ENCODE assay signal across 11 cellular contexts in genomic region chrX:119617511-119618164, GRCh38. TPM values are rescaled to one million over a fixed set of nuclear protein-coding genes. Genes with fewer than 3 reads are reported as not detected.
DNase-seq lines count a peak whose midpoint lies in the region; ATAC-seq and TF ChIP-seq lines count a peak whose summit lies in the region.
"Had no signal": no experiment of that assay in that cellular context is flagged by ENCODE, and none has a peak within 500 bp of the region (broad histone marks: within the 10 kb centered on the region; RNA-seq: fewer than 3 reads in every experiment).

No MANE protein-coding gene starts in this region.

- no peak overlapping the region for H3K4me3 Mint-ChIP-seq in CD4-positive, alpha-beta T cell
- H3K4me3 Mint-ChIP-seq: activated naive CD4-positive, alpha-beta T cell treated with anti-CD3 and anti-CD28 coated beads for 36 hours had no signal

- TF ChIP-seq CTCF in CD4-positive, alpha-beta T cell (IDR thresholded peaks at IDR 0.05): no peak

- H3K9me3 Mint-ChIP-seq in CD4-positive, alpha-beta T cell: no peaks in the 10 kb centered on the region
- H3K9me3 Mint-ChIP-seq: activated naive CD4-positive, alpha-beta T cell treated with anti-CD3 and anti-CD28 coated beads for 36 hours had no signal

- no peak overlapping the region for H3K4me3 ChIP-seq in aorta (ENCODE audit: low read length in 2 of 2)
- H3K4me3 ChIP-seq: pancreas had no signal

- H3K27ac Mint-ChIP-seq in CD4-positive, alpha-beta T cell: peak overlapping the region; percentile 47
- H3K27ac Mint-ChIP-seq: activated naive CD4-positive, alpha-beta T cell treated with anti-CD3 and anti-CD28 coated beads for 36 hours had no signal

- H3K27ac ChIP-seq in CD4-positive, alpha-beta T cell (ENCODE audit: low read depth, low read length): no peak overlapping the region
- no peak overlapping the region for H3K27ac ChIP-seq in aorta (ENCODE audit: low read depth in 1 of 2, low read length in 2 of 2)
- H3K27ac ChIP-seq: pancreas had no signal

- H3K36me3 Mint-ChIP-seq in CD4-positive, alpha-beta T cell (ENCODE audit: low read depth): peaks cover 15% of the 10 kb centered on the region

- peaks cover 3% of the 10 kb centered on the region for H3K4me1 Mint-ChIP-seq in CD4-positive, alpha-beta T cell (ENCODE audit: low read depth)

- H3K27me3 Mint-ChIP-seq in CD4-positive, alpha-beta T cell: no peaks in the 10 kb centered on the region

- H3K4me1 ChIP-seq in aorta (ENCODE audit: control insufficient read depth in 1 of 2, insufficient read depth in 2 of 2, low read length in 2 of 2): no peaks in the 10 kb centered on the region
- H3K4me1 ChIP-seq: pancreas had no signal

- WGBS in aorta, 2 donors: 64 to 84% methylated on average over 16 of the region's 16 CpGs

- CTCF ChIA-PET in CD4-positive, alpha-beta T cell (lab: Charles Lee): interaction anchor here (1.7 to 3.1 kb wide), 2 partner anchors 17 to 112 kb away, joined by 3 to 12 read pairs; no protein-coding TSS in a partner anchor

- ATAC-seq in CD4-positive, alpha-beta T cell (ENCODE audit: poor library complexity): no peak
- ATAC-seq in GM19463 (IDR thresholded peaks at IDR 0.05; ENCODE audit: unreplicated experiment): peak; percentile 73
- ATAC-seq in HG03135 (IDR thresholded peaks at IDR 0.05; ENCODE audit: unreplicated experiment): peak; percentile 64
- ATAC-seq in aorta (ENCODE audit: low FRiP score): no peak

- H3K36me3 ChIP-seq in aorta (ENCODE audit: control insufficient read depth in 1 of 2, insufficient read depth in 2 of 2, low read length in 1 of 2): no peaks in the 10 kb centered on the region
- H3K36me3 ChIP-seq: pancreas had no signal

- no peaks in the 10 kb centered on the region for H3K27me3 ChIP-seq in CD4-positive, alpha-beta T cell (ENCODE audit: control insufficient read depth, insufficient read depth, low read length)
- H3K27me3 ChIP-seq in aorta (ENCODE audit: control insufficient read depth in 1 of 2, insufficient read depth in 2 of 2, low read length in 1 of 2): no peaks in the 10 kb centered on the region

- POLR2A ChIA-PET in CD4-positive, alpha-beta T cell (lab: Charles Lee): interaction anchor here (0.7 to 1.5 kb wide), 3 partner anchors 76 to 1153 kb away, joined by 3 to 5 read pairs (median 3); partner anchors contain the start of gene SEPTIN6

- intact Hi-C loops in CD4-positive, alpha-beta T cell (cut with DNase I, micrococcal nuclease): no loop called here
- intact Hi-C loops in aorta (cut with DNase I): no loop called here

- no peaks in the 10 kb centered on the region for H3K9me3 ChIP-seq in CD4-positive, alpha-beta T cell (ENCODE audit: control insufficient read depth, low read length)
- no peaks in the 10 kb centered on the region for H3K9me3 ChIP-seq in aorta (ENCODE audit: control insufficient read depth, low read length)
- H3K9me3 ChIP-seq: pancreas had no signal

- no peak for DNase-seq in CD4-positive, alpha-beta T cell
- DNase-seq in astrocyte of the hippocampus (ENCODE audit: low read depth, low spot score) (peak; percentile 50), NCI-H1048 (lab: John Stamatoyannopoulos, UW) (no peak), EL (no peak), aorta (no peak), NCI-H510A treated with DMSO at 0.1 percent for 48 hours (lab: John Stamatoyannopoulos, UW) (no peak)
- DNase-seq: activated naive CD4-positive, alpha-beta T cell treated with anti-CD3 and anti-CD28 coated beads for 36 hours; pancreas; SW 1271 had no signal

RNA-seq across cellular contexts. Expression of gene NKRF, which starts 11.4 kb away (rescaled TPM):
- 10 to 100 TPM; 16.4 to 16.5 TPM for total RNA-seq in CD4-positive, alpha-beta T cell
- 1 to 10 TPM; 8.4 to 8.9 TPM for total RNA-seq in aorta
- 1 to 10 TPM; 1.5 to 5.3 TPM for polyA plus RNA-seq in aorta

RNA-seq across cellular contexts. Expression of gene UBE2A, which starts 43.3 kb away (rescaled TPM):
- 100 to 1,000 TPM in 1 of 2 experiments, 10 to 100 TPM in 1; 88.8 to 101 TPM for total RNA-seq in CD4-positive, alpha-beta T cell
- 10 to 100 TPM; 45.4 to 51.1 TPM for total RNA-seq in aorta
- 10 to 100 TPM; 48.3 to 56.7 TPM for polyA plus RNA-seq in aorta

RNA-seq across cellular contexts. Expression of gene STEEP1, which starts 52.4 kb away (rescaled TPM):
- total RNA-seq in CD4-positive, alpha-beta T cell: 10 to 100 TPM; 25.1 to 27.0 TPM
- 10 to 100 TPM; 16.7 to 18.4 TPM for total RNA-seq in aorta
- 10 to 100 TPM; 18.1 to 25.9 TPM for polyA plus RNA-seq in aorta

Comparison
In these comparisons a context has a peak if more than half of its experiments do, and no peak if none do; other contexts are left out.
1. ATAC-seq: peak in GM19463 (single experiment) and HG03135 (single experiment); none in CD4-positive, alpha-beta T cell (single experiment) and aorta (single experiment).